In genomic region chr1:156503672-156504055, GRCh38 we compare ENCODE assay signal across 2 cellular contexts.
TF ChIP-seq lines count a peak whose summit lies in the region.

No MANE protein-coding gene starts in this region.

TF ChIP-seq in PFSK-1, 5 proteins besides CTCF, POLR2A, EP300 and RAD21 (continued from another document):
- TF ChIP-seq POLR2AphosphoS5 (IDR thresholded peaks at IDR 0.05; ENCODE audit: low read depth, low read length) (no peak), REST (IDR thresholded peaks at IDR 0.05; ENCODE audit: insufficient read depth in 1 of 2, low read depth in 2 of 2, low read length in 2 of 2) (no peak)

TF ChIP-seq in H1, 55 proteins besides CTCF, POLR2A, EP300 and RAD21 (continued from another document):
- TF ChIP-seq JUN (IDR thresholded peaks at IDR 0.05; ENCODE audit: low read depth, low read length): no peak
- no peak for TF ChIP-seq EZH2 (IDR thresholded peaks at IDR 0.05; ENCODE audit: low read depth, low read length, severe bottlenecking)
- TF ChIP-seq USF2 (IDR thresholded peaks at IDR 0.05; ENCODE audit: low read length): no peak
- no peak for TF ChIP-seq POLR2AphosphoS5 (IDR thresholded peaks at IDR 0.05; ENCODE audit: low read depth, low read length)
- no peak for TF ChIP-seq MAX (IDR thresholded peaks at IDR 0.05)
- TF ChIP-seq RFX5 (IDR thresholded peaks at IDR 0.05; ENCODE audit: borderline replicate concordance, low read depth, low read length): no peak
- TF ChIP-seq CHD7 (IDR thresholded peaks at IDR 0.05; ENCODE audit: insufficient replicate concordance, low read length): no peak
- no peak for TF ChIP-seq TCF12 (IDR thresholded peaks at IDR 0.05; ENCODE audit: low read depth, low read length)
- TF ChIP-seq HDAC2 (IDR thresholded peaks at IDR 0.05; ENCODE audit: borderline replicate concordance in 1 of 2, low read depth in 2 of 2, low read length in 2 of 2): no peak
- no peak for TF ChIP-seq PHF8 (conservative IDR thresholded peaks at IDR 0.05; ENCODE audit: low read depth, low read length)
